ENCODE assay signal across 1 cellular context in genomic region chr16:88560722-88561484, GRCh38.
TF ChIP-seq lines count a peak whose summit lies in the region.

No MANE protein-coding gene starts in this region.

TF ChIP-seq in HepG2, 621 proteins besides CTCF, POLR2A, EP300 and RAD21 (continued from another document and continues in another):
- TF ChIP-seq ATF4 (CRISPR knock-in tag; IDR thresholded peaks at IDR 0.05) = peak in 1 of 2 experiments; percentile 79; a peak in 2 of 4 replicates
- TF ChIP-seq ZNF614 (CRISPR knock-in tag; IDR thresholded peaks at IDR 0.05; ENCODE audit: borderline replicate concordance) = peak; percentile 99
- TF ChIP-seq SSRP1 (CRISPR knock-in tag; IDR thresholded peaks at IDR 0.05) = peak; percentile 92
- no peak for TF ChIP-seq ZNF10 (CRISPR knock-in tag; IDR thresholded peaks at IDR 0.05; ENCODE audit: borderline replicate concordance, low read depth)
- no peak for TF ChIP-seq CBX1 (IDR thresholded peaks at IDR 0.05; ENCODE audit: low read depth)
- TF ChIP-seq SMC3 (IDR thresholded peaks at IDR 0.05; ENCODE audit: low read length) = no peak
- peak; percentile 72 for TF ChIP-seq ZNF362 (CRISPR knock-in tag; IDR thresholded peaks at IDR 0.05; ENCODE audit: borderline replicate concordance)
- peak; percentile 93 for TF ChIP-seq ISL2 (CRISPR knock-in tag; IDR thresholded peaks at IDR 0.05)
- peak; percentile 99 for TF ChIP-seq ZNF510 (CRISPR knock-in tag; IDR thresholded peaks at IDR 0.05; ENCODE audit: low read depth)
- peak; percentile 89 for TF ChIP-seq ZNF263 (CRISPR knock-in tag; IDR thresholded peaks at IDR 0.05)
- peak; percentile 97 for TF ChIP-seq NFE2 (CRISPR knock-in tag; IDR thresholded peaks at IDR 0.05)
- peak; percentile 99 for TF ChIP-seq ZBTB26 (CRISPR knock-in tag; IDR thresholded peaks at IDR 0.05; ENCODE audit: borderline replicate concordance)
- TF ChIP-seq REPIN1 (CRISPR knock-in tag; IDR thresholded peaks at IDR 0.05; ENCODE audit: borderline replicate concordance, low read depth) = peak; percentile 91
- TF ChIP-seq MED8 (CRISPR knock-in tag; IDR thresholded peaks at IDR 0.05; ENCODE audit: insufficient replicate concordance) = peak; percentile 66
- peak; percentile 82 for TF ChIP-seq CREB1 (IDR thresholded peaks at IDR 0.05)
- no peak; the same call in 1 of the 2 replicates for TF ChIP-seq CREB1 (CRISPR knock-in tag; IDR thresholded peaks at IDR 0.05)
- 0 out of 2 replicates have a peak, but pooled peaks have one; percentile 80 for TF ChIP-seq ZNF234 (CRISPR knock-in tag; conservative IDR thresholded peaks at IDR 0.05)
- TF ChIP-seq MLLT10 (CRISPR knock-in tag; IDR thresholded peaks at IDR 0.05) = peak; percentile 89; the same call in 1 of the 2 replicates
- no peak for TF ChIP-seq FIP1L1 (IDR thresholded peaks at IDR 0.05; ENCODE audit: borderline replicate concordance, insufficient read depth, low read depth, low read length)
- TF ChIP-seq ZNF607 (CRISPR knock-in tag; IDR thresholded peaks at IDR 0.05; ENCODE audit: borderline replicate concordance) = peak; percentile 100
- TF ChIP-seq CCDC6 (CRISPR knock-in tag; IDR thresholded peaks at IDR 0.05) = peak; percentile 92; the same call in 1 of the 2 replicates
- TF ChIP-seq ARID3A (IDR thresholded peaks at IDR 0.05; ENCODE audit: low read depth, low read length) = no peak
- peak; percentile 100 for TF ChIP-seq EHMT2 (IDR thresholded peaks at IDR 0.05; ENCODE audit: borderline replicate concordance, low read depth, low read length)
- no peak for TF ChIP-seq CENPX (CRISPR knock-in tag; IDR thresholded peaks at IDR 0.05)
- TF ChIP-seq CREBL2 (CRISPR knock-in tag; IDR thresholded peaks at IDR 0.05; ENCODE audit: borderline replicate concordance) = peak; percentile 82; the same call in 1 of the 2 replicates
- TF ChIP-seq TRAFD1 (CRISPR knock-in tag; IDR thresholded peaks at IDR 0.05; ENCODE audit: borderline replicate concordance) = peak; percentile 99
- peak; percentile 77; the same call in 1 of the 2 replicates for TF ChIP-seq EED (CRISPR knock-in tag; IDR thresholded peaks at IDR 0.05)
- TF ChIP-seq SNAPC4 (CRISPR knock-in tag; IDR thresholded peaks at IDR 0.05) = peak; percentile 95; the same call in 1 of the 2 replicates
- peak; percentile 100 for TF ChIP-seq ZNF816 (CRISPR knock-in tag; IDR thresholded peaks at IDR 0.05; ENCODE audit: borderline replicate concordance)
- peak; percentile 94; the same call in 1 of the 2 replicates for TF ChIP-seq KLF13 (CRISPR knock-in tag; IDR thresholded peaks at IDR 0.05)
- peak; percentile 98 for TF ChIP-seq MTF1 (CRISPR knock-in tag; IDR thresholded peaks at IDR 0.05)
- TF ChIP-seq USF2 (IDR thresholded peaks at IDR 0.05; ENCODE audit: low read depth, low read length) = no peak
- no peak for TF ChIP-seq USF2 (CRISPR knock-in tag; IDR thresholded peaks at IDR 0.05; ENCODE audit: borderline replicate concordance)
- TF ChIP-seq NFE2L2 (IDR thresholded peaks at IDR 0.05; ENCODE audit: low read length) = no peak
- TF ChIP-seq TBX2 (CRISPR knock-in tag; IDR thresholded peaks at IDR 0.05; ENCODE audit: borderline replicate concordance) = peak; percentile 92
- peak; percentile 100 for TF ChIP-seq ZBTB49 (CRISPR knock-in tag; IDR thresholded peaks at IDR 0.05; ENCODE audit: borderline replicate concordance)
- TF ChIP-seq WIZ (CRISPR knock-in tag; IDR thresholded peaks at IDR 0.05) = peak; percentile 99
- TF ChIP-seq NCOR1 (IDR thresholded peaks at IDR 0.05; ENCODE audit: borderline replicate concordance, low read length) = no peak
- TF ChIP-seq ZNF616 (CRISPR knock-in tag; IDR thresholded peaks at IDR 0.05; ENCODE audit: low read depth) = peak; percentile 99
- TF ChIP-seq ZNF687 (CRISPR knock-in tag; IDR thresholded peaks at IDR 0.05) = peak; percentile 43
